1 cellular context compared by ENCODE assay signal in genomic region chr6:117549606-117550005, GRCh38.
TF ChIP-seq lines count a peak whose summit lies in the region.

No MANE protein-coding gene starts in this region.

TF ChIP-seq in endothelial cell of umbilical vein, 7 proteins besides CTCF, POLR2A, EP300 and RAD21 (continued from another document):
- TF ChIP-seq EZH2 (IDR thresholded peaks at IDR 0.05; ENCODE audit: borderline replicate concordance, low read depth, low read length, severe bottlenecking): no peak
- TF ChIP-seq POLR2AphosphoS5 (IDR thresholded peaks at IDR 0.05; ENCODE audit: insufficient read depth, low read depth, low read length): no peak
- TF ChIP-seq MYC (IDR thresholded peaks at IDR 0.05; ENCODE audit: low read depth, low read length): no peak
- TF ChIP-seq FOS (IDR thresholded peaks at IDR 0.05; ENCODE audit: borderline replicate concordance, insufficient read depth, low read length): no peak
